In genomic region chr5:130337179-130337888, GRCh38 we compare ENCODE assay signal across 13 cellular contexts.
DNase-seq lines count a peak whose midpoint lies in the region; ATAC-seq, FAIRE-seq and TF ChIP-seq lines count a peak whose summit lies in the region.
"Had no signal": no experiment of that assay in that cellular context is flagged by ENCODE, and none has a peak within 500 bp of the region (broad histone marks: within the 10 kb centered on the region; RNA-seq: fewer than 3 reads in every experiment).

No MANE protein-coding gene starts in this region.

- FAIRE-seq in endometrium (lab: Jason Lieb, UNC), result peak; percentile 45

- ATAC-seq in GM18498 (IDR thresholded peaks at IDR 0.05; ENCODE audit: unreplicated experiment), result no peak
- ATAC-seq: natural killer cell had no signal

- peak overlapping the region; percentile 45 for H3K27ac Mint-ChIP-seq in nephron progenitor cell
- H3K27ac Mint-ChIP-seq: natural killer cell had no signal

- no peaks in the 10 kb centered on the region for H3K27me3 Mint-ChIP-seq in nephron progenitor cell (ENCODE audit: low read depth, poor library complexity)

- no peaks in the 10 kb centered on the region for H3K4me1 Mint-ChIP-seq in nephron progenitor cell
- H3K4me1 Mint-ChIP-seq: natural killer cell had no signal

- no peak overlapping the region for H3K4me3 Mint-ChIP-seq in nephron progenitor cell
- H3K4me3 Mint-ChIP-seq: natural killer cell had no signal

- DNase-seq in COLO829 (ENCODE audit: low spot score) (peak; percentile 21), NCI-H460 (ENCODE audit: extremely low read depth, low read depth) (peak; percentile 85), nephron progenitor cell (no peak), NCI-H1694 treated with DMSO at 0.1 percent for 48 hours (lab: John Stamatoyannopoulos, UW) (no peak), activated T-cell treated with anti-CD3 and anti-CD28 coated beads for 4 hours (no peak), amygdala (lab: John Stamatoyannopoulos, UW) (no peak)
- DNase-seq: cerebellar nuclear complex; hippocampal formation; natural killer cell; NCI-H524; stimulated activated CD4-positive, alpha-beta T cell treated with anti-CD3 and anti-CD28 coated beads, Interleukin-2, amount 100 ng/mL, for 48 hours had no signal

- H3K9me3 Mint-ChIP-seq in nephron progenitor cell, result no peaks in the 10 kb centered on the region

- no peak for TF ChIP-seq CTCF in nephron progenitor cell (IDR thresholded peaks at IDR 0.05)

- no peaks in the 10 kb centered on the region for H3K36me3 Mint-ChIP-seq in nephron progenitor cell (ENCODE audit: low read depth)

Comparison
In these comparisons a context has a peak if more than half of its experiments do, and no peak if none do; other contexts are left out.
1. DNase-seq: peak in COLO829 (single experiment) and NCI-H460 (single experiment); none in nephron progenitor cell (single experiment), NCI-H1694 treated with DMSO at 0.1 percent for 48 hours (single experiment), activated T-cell treated with anti-CD3 and anti-CD28 coated beads for 4 hours (single experiment) and amygdala (0 of 56).